ENCODE assay signal across 15 cellular contexts in the genomic region with DNA sequence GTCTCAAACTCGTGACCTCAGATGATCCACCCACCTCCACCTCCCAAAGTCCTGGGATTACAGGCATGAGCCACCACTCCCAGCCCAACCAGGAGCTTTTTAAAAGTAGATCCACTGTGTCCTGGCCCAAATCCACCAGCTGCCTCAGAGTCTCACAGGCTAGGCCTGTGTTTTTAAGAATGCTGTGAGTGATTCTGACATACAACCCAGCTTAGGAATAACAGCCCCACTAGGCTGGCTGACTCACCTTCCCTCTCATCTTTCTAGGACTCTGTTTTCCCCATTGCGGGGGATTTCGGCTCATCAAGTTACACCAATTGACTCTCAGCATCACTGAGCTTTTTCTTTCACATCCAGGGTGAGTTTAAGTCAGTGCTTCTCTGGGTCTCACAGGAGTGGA.
DNase-seq lines count a peak whose midpoint lies in the region; ATAC-seq and TF ChIP-seq lines count a peak whose summit lies in the region.
"Had no signal": no experiment of that assay in that cellular context is flagged by ENCODE, and none has a peak within 500 bp of the region (broad histone marks: within the 10 kb centered on the region; RNA-seq: fewer than 3 reads in every experiment).

No MANE protein-coding gene starts in this region.

- no peaks in the 10 kb centered on the region for H3K36me3 Mint-ChIP-seq in brain
- H3K36me3 Mint-ChIP-seq in activated CD8-positive, alpha-beta memory T cell treated with anti-CD3 and anti-CD28 coated beads, Interleukin-2, amount 10 ng/mL, durations not matched to agents 7 days and 5 days, result no peaks in the 10 kb centered on the region

- peaks cover 0 to 4% (median 2%) of the 10 kb centered on the region in 5 experiments for H3K9me3 Mint-ChIP-seq in brain
- no peaks in the 10 kb centered on the region for H3K9me3 Mint-ChIP-seq in activated CD8-positive, alpha-beta memory T cell treated with anti-CD3 and anti-CD28 coated beads, Interleukin-2, amount 10 ng/mL, durations not matched to agents 7 days and 5 days (ENCODE audit: low read depth)

- no peak overlapping the region for H3K4ac ChIP-seq in mesenchymal stem cell (ENCODE audit: low read depth in 1 of 2, low read length in 2 of 2)

- TF ChIP-seq CTCF in cardiac muscle cell (IDR thresholded peaks at IDR 0.05; ENCODE audit: low read depth, low read length) (no peak), heart left ventricle (IDR thresholded peaks at IDR 0.05) (no peak), brain (conservative IDR thresholded peaks at IDR 0.05) (no peak)

- H2AFZ ChIP-seq in mesenchymal stem cell (ENCODE audit: low read depth, low read length), result no peak overlapping the region

- H2AK5ac ChIP-seq in mesenchymal stem cell (ENCODE audit: low read length, severe bottlenecking), result peak overlapping the region; percentile 74

- H3K9me3 ChIP-seq in cardiac muscle cell (ENCODE audit: low read depth) (no peaks in the 10 kb centered on the region), heart left ventricle (no peaks in the 10 kb centered on the region), mesenchymal stem cell (ENCODE audit: control insufficient read depth, low read length) (no peaks in the 10 kb centered on the region)
- H3K9me3 ChIP-seq: testis had no signal

- H4K91ac ChIP-seq in mesenchymal stem cell (ENCODE audit: low read length), result no peak overlapping the region

- no peak overlapping the region for H3K4me3 Mint-ChIP-seq in brain
- no peak overlapping the region for H3K4me3 Mint-ChIP-seq in activated CD8-positive, alpha-beta memory T cell treated with anti-CD3 and anti-CD28 coated beads, Interleukin-2, amount 10 ng/mL, durations not matched to agents 7 days and 5 days

- no peak overlapping the region for H2BK12ac ChIP-seq in mesenchymal stem cell (ENCODE audit: low read length in 2 of 2)

- CTCF ChIA-PET in activated CD8-positive, alpha-beta memory T cell treated with anti-CD3 and anti-CD28 coated beads, Interleukin-2, amount 10 ng/mL, durations not matched to agents 7 days and 5 days (lab: Charles Lee), result interaction anchor here (0.6 kb wide), 1 partner anchor 221 kb away, joined by 4 read pairs; no protein-coding TSS in a partner anchor

- H3K4me1 ChIP-seq in cardiac muscle cell (ENCODE audit: low read depth), result peaks cover 26% of the 10 kb centered on the region
- peaks cover 5 to 33% (median 22%) of the 10 kb centered on the region in 12 donors for H3K4me1 ChIP-seq in heart left ventricle
- H3K4me1 ChIP-seq in mesenchymal stem cell (ENCODE audit: control insufficient read depth, insufficient read depth, low read depth, low read length), result peaks cover 25% of the 10 kb centered on the region

- peak overlapping the region; percentile 38 for H3K9ac ChIP-seq in mesenchymal stem cell (ENCODE audit: low read length)

- 88 to 100% (median 95%) methylated on average over 3 of the region's 3 CpGs for WGBS in heart left ventricle, 4 donors
- 90% methylated on average over 3 of the region's 3 CpGs for WGBS in mesenchymal stem cell

- ATAC-seq in heart left ventricle (no peak), HG02840 (IDR thresholded peaks at IDR 0.05; ENCODE audit: low FRiP score, unreplicated experiment) (no peak)
- ATAC-seq in activated CD8-positive, alpha-beta memory T cell treated with anti-CD3 and anti-CD28 coated beads, Interleukin-2, amount 10 ng/mL, durations not matched to agents 7 days and 5 days, result no peak
- ATAC-seq: left lobe of liver had no signal

- no peaks in the 10 kb centered on the region for H3K27me3 Mint-ChIP-seq in brain
- H3K27me3 Mint-ChIP-seq in activated CD8-positive, alpha-beta memory T cell treated with anti-CD3 and anti-CD28 coated beads, Interleukin-2, amount 10 ng/mL, durations not matched to agents 7 days and 5 days, result no peaks in the 10 kb centered on the region

- H3K27me3 ChIP-seq in cardiac muscle cell (no peaks in the 10 kb centered on the region), heart left ventricle (no peaks in the 10 kb centered on the region), mesenchymal stem cell (ENCODE audit: control insufficient read depth in 1 of 2, insufficient read depth in 1 of 2, low read length in 2 of 2) (no peaks in the 10 kb centered on the region)
- H3K27me3 ChIP-seq: testis had no signal

- peak in 1 of 2 donors; percentile 31 for DNase-seq in cardiac muscle cell (ENCODE audit: low read depth in 1 of 2, low spot score in 1 of 2)
- no peak for DNase-seq in heart left ventricle
- peak; percentile 61 for DNase-seq in mesenchymal stem cell
- DNase-seq in 8988T, result no peak
- no peak for DNase-seq in NCI-H1105 treated with DMSO at 0.1 percent for 48 hours (lab: John Stamatoyannopoulos, UW)
- no peak for DNase-seq in activated CD8-positive, alpha-beta memory T cell treated with anti-CD3 and anti-CD28 coated beads, Interleukin-2, amount 10 ng/mL, durations not matched to agents 7 days and 5 days
- DNase-seq: activated CD4-positive, CD25-positive, alpha-beta regulatory T cell; DMS 273 treated with DMSO at 0.1 percent for 48 hours; effector CD8-positive, alpha-beta T cell; head of caudate nucleus; SW 1271; testis had no signal

- peak overlapping the region; percentile 22 for H3K27ac ChIP-seq in cardiac muscle cell
- H3K27ac ChIP-seq in heart left ventricle, result no peak overlapping the region
- H3K27ac ChIP-seq in mesenchymal stem cell (ENCODE audit: low read length, poor library complexity, severe bottlenecking), result peak overlapping the region; percentile 48
- H3K27ac ChIP-seq: testis had no signal

- no peak overlapping the region for H3K4me3 ChIP-seq in cardiac muscle cell
- no peak overlapping the region for H3K4me3 ChIP-seq in heart left ventricle
- H3K4me3 ChIP-seq in mesenchymal stem cell (ENCODE audit: insufficient read depth in 1 of 2, low read depth in 1 of 2, low read length in 2 of 2), result no peak overlapping the region
- H3K4me3 ChIP-seq: testis had no signal

- H2BK120ac ChIP-seq in mesenchymal stem cell (ENCODE audit: low read depth, low read length), result peak overlapping the region; percentile 67

- H3K36me3 ChIP-seq in cardiac muscle cell (no peaks in the 10 kb centered on the region), heart left ventricle (no peaks in the 10 kb centered on the region), mesenchymal stem cell (ENCODE audit: control insufficient read depth in 1 of 2, insufficient read depth in 2 of 2, low read depth in 1 of 2, low read length in 2 of 2) (no peaks in the 10 kb centered on the region)

- no peaks in the 10 kb centered on the region for H3K79me1 ChIP-seq in mesenchymal stem cell (replicated peaks; ENCODE audit: low read length, poor library complexity, severe bottlenecking)

- intact Hi-C loops in heart left ventricle (cut with DNase I), result no loop called here

- no peak overlapping the region for H3K4me2 ChIP-seq in mesenchymal stem cell (ENCODE audit: low read length, poor library complexity, severe bottlenecking)

- H3K14ac ChIP-seq in mesenchymal stem cell (ENCODE audit: low read length in 2 of 2), result no peak overlapping the region

- H4K8ac ChIP-seq in mesenchymal stem cell (ENCODE audit: low read length), result no peak overlapping the region

- H3K18ac ChIP-seq in mesenchymal stem cell (ENCODE audit: low read depth in 1 of 2, low read length in 2 of 2), result peak overlapping the region in 1 of 2 experiments; percentile 14

- H3K27ac Mint-ChIP-seq in brain, result peak overlapping the region in 3 of 5 experiments; percentile 17 to 75 (median 61)
- H3K27ac Mint-ChIP-seq in activated CD8-positive, alpha-beta memory T cell treated with anti-CD3 and anti-CD28 coated beads, Interleukin-2, amount 10 ng/mL, durations not matched to agents 7 days and 5 days, result no peak overlapping the region

- TF ChIP-seq POLR2A in heart left ventricle (IDR thresholded peaks at IDR 0.05), result no peak

- H3K4me1 Mint-ChIP-seq in brain, result peaks cover 47% of the 10 kb centered on the region
- H3K4me1 Mint-ChIP-seq in activated CD8-positive, alpha-beta memory T cell treated with anti-CD3 and anti-CD28 coated beads, Interleukin-2, amount 10 ng/mL, durations not matched to agents 7 days and 5 days, result no peaks in the 10 kb centered on the region

- no peak overlapping the region for H2BK5ac ChIP-seq in mesenchymal stem cell (ENCODE audit: low read depth, low read length, poor library complexity, severe bottlenecking)

- H3K23ac ChIP-seq in mesenchymal stem cell (ENCODE audit: low read length in 2 of 2), result no peak overlapping the region

- peak overlapping the region; percentile 23 for H2BK15ac ChIP-seq in mesenchymal stem cell (ENCODE audit: low read depth, poor library complexity, severe bottlenecking)

Comparison
In these comparisons a context has a peak if more than half of its experiments do, and no peak if none do; other contexts are left out.
1. H3K27ac ChIP-seq: peak in cardiac muscle cell (single experiment) and mesenchymal stem cell (single experiment); none in heart left ventricle (0 of 12).